In the genomic region with DNA sequence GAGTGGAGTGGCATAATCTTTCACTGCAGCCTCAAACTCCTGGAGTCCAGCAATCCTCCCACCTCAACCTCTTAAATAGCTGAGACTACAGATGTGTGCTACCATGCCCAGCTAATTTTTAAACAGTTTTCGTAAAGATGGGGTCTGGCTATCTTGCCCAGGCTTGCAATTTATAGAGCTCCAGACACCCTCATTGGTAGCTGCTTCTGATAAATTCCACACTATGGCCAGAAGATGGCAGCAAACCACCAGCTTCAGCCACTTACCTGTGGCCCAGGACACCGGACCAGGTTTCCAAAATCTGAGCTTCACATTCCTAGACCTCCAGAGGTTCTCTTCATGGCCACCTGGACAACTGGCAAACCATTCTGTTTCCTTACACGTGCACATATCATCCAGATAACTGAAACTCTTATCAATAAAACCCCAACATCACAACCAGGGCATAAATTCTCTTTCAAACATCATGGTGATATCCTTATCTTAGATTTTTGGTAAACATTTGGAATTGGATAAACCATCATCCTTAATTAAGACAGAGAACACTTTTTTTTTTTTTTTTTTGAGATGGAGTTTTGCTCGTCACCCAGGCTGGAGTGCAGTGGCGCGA, we compare ENCODE assay signal across 8 cellular contexts. TPM values are rescaled to one million over a fixed set of nuclear protein-coding genes. Genes with fewer than 3 reads are reported as not detected.
DNase-seq lines count a peak whose midpoint lies in the region; ATAC-seq and TF ChIP-seq lines count a peak whose summit lies in the region.

No MANE protein-coding gene starts in this region.

- intact Hi-C loops in OCI-LY7 (cut with micrococcal nuclease; ENCODE audit: unreplicated experiment) = loop anchor here (1.0 to 10.0 kb wide), 7 partner anchors 21 to 256 kb away; partner anchors contain the start of gene SLC26A6
- intact Hi-C loops in activated T-helper 1 cell treated with anti-CD3 and anti-CD28 coated beads, Interleukin-12 subunit alpha, Interleukin-12 subunit beta, Interleukin-2, Interleukin-4 antibody, amounts not matched to agents 30 ng/mL and 10 ng/mL and 1 ng/mL, durations not matched to agents 14 hours and 24 hours and 36 hours (cut with micrococcal nuclease) = loop anchor here (1.0 to 10.0 kb wide), 9 partner anchors 35 to 284 kb away; partner anchors contain the start of genes NCKIPSD, SLC26A6, UQCRC1 and ZNF589
- intact Hi-C loops in transverse colon (cut with DNase I; ENCODE audit: low total_unique reads) = loop anchor here (2.0 kb wide), 1 partner anchor 36 kb away; no protein-coding TSS in a partner anchor

- H4K20me1 ChIP-seq in OCI-LY7 (ENCODE audit: insufficient read depth, low read length) = no peaks in the 10 kb centered on the region

- peaks cover 19% of the 10 kb centered on the region for H3K27me3 Mint-ChIP-seq in CD4-positive, CD25-positive, alpha-beta regulatory T cell
- no peaks in the 10 kb centered on the region for H3K27me3 Mint-ChIP-seq in activated T-helper 1 cell treated with anti-CD3 and anti-CD28 coated beads, Interleukin-12 subunit alpha, Interleukin-12 subunit beta, Interleukin-2, Interleukin-4 antibody, amounts not matched to agents 30 ng/mL and 10 ng/mL and 1 ng/mL, durations not matched to agents 14 hours and 24 hours and 36 hours (ENCODE audit: insufficient read depth)
- H3K27me3 Mint-ChIP-seq in osteocyte (ENCODE audit: unreplicated experiment) = peaks cover 3% of the 10 kb centered on the region

- no peaks in the 10 kb centered on the region for H3K27me3 ChIP-seq in CD4-positive, CD25-positive, alpha-beta regulatory T cell (ENCODE audit: control insufficient read depth, insufficient read depth, low read length)
- H3K27me3 ChIP-seq in foreskin keratinocyte = no peaks in the 10 kb centered on the region
- no peaks in the 10 kb centered on the region for H3K27me3 ChIP-seq in transverse colon

- no peak overlapping the region for H3K4me3 ChIP-seq in CD4-positive, CD25-positive, alpha-beta regulatory T cell (ENCODE audit: low read depth, low read length)
- H3K4me3 ChIP-seq in OCI-LY7 (ENCODE audit: low read depth, low read length, poor library complexity, severe bottlenecking) (no peak overlapping the region), transverse colon (no peak overlapping the region)

- WGBS in transverse colon (ENCODE audit: low coverage in 1 of 2), 2 donors = 58% methylated on average over 6 of the region's 6 CpGs; no CpG with 5 or more reads in 1 of the 2 donors

- peaks cover 0 to 4% (median 0%) of the 10 kb centered on the region in 4 donors for H3K4me1 Mint-ChIP-seq in CD4-positive, CD25-positive, alpha-beta regulatory T cell
- no peaks in the 10 kb centered on the region for H3K4me1 Mint-ChIP-seq in activated T-helper 1 cell treated with anti-CD3 and anti-CD28 coated beads, Interleukin-12 subunit alpha, Interleukin-12 subunit beta, Interleukin-2, Interleukin-4 antibody, amounts not matched to agents 30 ng/mL and 10 ng/mL and 1 ng/mL, durations not matched to agents 14 hours and 24 hours and 36 hours (ENCODE audit: low read depth)
- H3K4me1 Mint-ChIP-seq in osteocyte (ENCODE audit: unreplicated experiment) = peaks cover 25% of the 10 kb centered on the region

- ATAC-seq in CD4-positive, CD25-positive, alpha-beta regulatory T cell (ENCODE audit: low read depth in 2 of 2) = peak; percentile 62 to 65
- ATAC-seq in foreskin keratinocyte = peak; percentile 23

- TF ChIP-seq POLR2A in transverse colon (IDR thresholded peaks at IDR 0.05) = no peak

- no peak overlapping the region for H3K4me2 ChIP-seq in OCI-LY7 (ENCODE audit: low read length)

- H3K4me1 ChIP-seq in CD4-positive, CD25-positive, alpha-beta regulatory T cell (ENCODE audit: control insufficient read depth, insufficient read depth, low read length, poor library complexity, severe bottlenecking) = no peaks in the 10 kb centered on the region
- no peaks in the 10 kb centered on the region for H3K4me1 ChIP-seq in OCI-LY7 (ENCODE audit: insufficient read depth, low read length, poor library complexity, severe bottlenecking)
- H3K4me1 ChIP-seq in foreskin keratinocyte = peaks cover 17% of the 10 kb centered on the region
- peaks cover 3 to 16% (median 7%) of the 10 kb centered on the region in 4 donors for H3K4me1 ChIP-seq in transverse colon

- H3K36me3 Mint-ChIP-seq in CD4-positive, CD25-positive, alpha-beta regulatory T cell = no peaks in the 10 kb centered on the region
- H3K36me3 Mint-ChIP-seq in activated T-helper 1 cell treated with anti-CD3 and anti-CD28 coated beads, Interleukin-12 subunit alpha, Interleukin-12 subunit beta, Interleukin-2, Interleukin-4 antibody, amounts not matched to agents 30 ng/mL and 10 ng/mL and 1 ng/mL, durations not matched to agents 14 hours and 24 hours and 36 hours (ENCODE audit: low read depth) = no peaks in the 10 kb centered on the region
- H3K36me3 Mint-ChIP-seq in osteocyte (ENCODE audit: unreplicated experiment) = peaks cover 12% of the 10 kb centered on the region

- TF ChIP-seq EP300 in transverse colon (IDR thresholded peaks at IDR 0.05; ENCODE audit: low read depth) = no peak

- no peaks in the 10 kb centered on the region for H3K9me2 ChIP-seq in OCI-LY7 (ENCODE audit: insufficient read depth, low read length)

- DNase-seq in CD4-positive, CD25-positive, alpha-beta regulatory T cell = peak; percentile 64 to 76 (median 72)
- DNase-seq in HCEC 1CT = peak; percentile 27
- peak; percentile 79 for DNase-seq in OCI-LY7 (ENCODE audit: low spot score)
- peak; percentile 44 for DNase-seq in activated T-helper 1 cell treated with anti-CD3 and anti-CD28 coated beads, Interleukin-12 subunit alpha, Interleukin-12 subunit beta, Interleukin-2, Interleukin-4 antibody, amounts not matched to agents 30 ng/mL and 10 ng/mL and 1 ng/mL, durations not matched to agents 14 hours and 24 hours and 36 hours (ENCODE audit: low spot score)
- DNase-seq in foreskin keratinocyte = peak; percentile 26 to 64
- no peak for DNase-seq in osteocyte (ENCODE audit: extremely low spot score, unreplicated experiment)
- DNase-seq in transverse colon = peak; percentile 68
- no peak for DNase-seq in putamen (ENCODE audit: low spot score)

- no peaks in the 10 kb centered on the region for H3K36me3 ChIP-seq in CD4-positive, CD25-positive, alpha-beta regulatory T cell (ENCODE audit: control insufficient read depth, insufficient read depth, low read length)
- no peaks in the 10 kb centered on the region for H3K36me3 ChIP-seq in OCI-LY7 (ENCODE audit: insufficient read depth, low read length)
- peaks cover 0 to 6% (median 0%) of the 10 kb centered on the region in 4 donors for H3K36me3 ChIP-seq in transverse colon

- H3K79me2 ChIP-seq in OCI-LY7 (ENCODE audit: insufficient read depth, low read depth, low read length) = no peaks in the 10 kb centered on the region

- H3K27ac Mint-ChIP-seq in CD4-positive, CD25-positive, alpha-beta regulatory T cell = no peak overlapping the region
- H3K27ac Mint-ChIP-seq in activated T-helper 1 cell treated with anti-CD3 and anti-CD28 coated beads, Interleukin-12 subunit alpha, Interleukin-12 subunit beta, Interleukin-2, Interleukin-4 antibody, amounts not matched to agents 30 ng/mL and 10 ng/mL and 1 ng/mL, durations not matched to agents 14 hours and 24 hours and 36 hours = no peak overlapping the region
- H3K27ac Mint-ChIP-seq in osteocyte (ENCODE audit: unreplicated experiment) = peak overlapping the region; percentile 84

- CTCF ChIA-PET in OCI-LY7 (lab: Charles Lee; ENCODE audit: unreplicated experiment) = interaction anchor here (0.6 to 2.4 kb wide), 7 partner anchors 33 to 208 kb away, joined by 3 to 31 read pairs (median 3); partner anchors contain the start of genes CCDC51, TMA7 and UQCRC1

- no peak overlapping the region for H2AFZ ChIP-seq in OCI-LY7 (ENCODE audit: low read length)

- no peaks in the 10 kb centered on the region for H3K9me3 ChIP-seq in CD4-positive, CD25-positive, alpha-beta regulatory T cell (ENCODE audit: control insufficient read depth in 2 of 2, low read length in 2 of 2)
- H3K9me3 ChIP-seq in OCI-LY7 (ENCODE audit: low read length) (no peaks in the 10 kb centered on the region), transverse colon (no peaks in the 10 kb centered on the region)

- POLR2A ChIA-PET in OCI-LY7 (lab: Charles Lee) = interaction anchor here (0.6 to 1.3 kb wide), 6 partner anchors 13 to 1154 kb away, joined by 3 to 8 read pairs (median 3); partner anchors contain the start of genes BSN, CCDC51 and TMA7

- H3K9me3 Mint-ChIP-seq in CD4-positive, CD25-positive, alpha-beta regulatory T cell = peaks cover 0 to 1% (median 0%) of the 10 kb centered on the region in 7 donors
- no peaks in the 10 kb centered on the region for H3K9me3 Mint-ChIP-seq in activated T-helper 1 cell treated with anti-CD3 and anti-CD28 coated beads, Interleukin-12 subunit alpha, Interleukin-12 subunit beta, Interleukin-2, Interleukin-4 antibody, amounts not matched to agents 30 ng/mL and 10 ng/mL and 1 ng/mL, durations not matched to agents 14 hours and 24 hours and 36 hours
- no peaks in the 10 kb centered on the region for H3K9me3 Mint-ChIP-seq in osteocyte (ENCODE audit: unreplicated experiment)

- H3K4me3 Mint-ChIP-seq in CD4-positive, CD25-positive, alpha-beta regulatory T cell = no peak overlapping the region
- H3K4me3 Mint-ChIP-seq in activated T-helper 1 cell treated with anti-CD3 and anti-CD28 coated beads, Interleukin-12 subunit alpha, Interleukin-12 subunit beta, Interleukin-2, Interleukin-4 antibody, amounts not matched to agents 30 ng/mL and 10 ng/mL and 1 ng/mL, durations not matched to agents 14 hours and 24 hours and 36 hours = no peak overlapping the region
- no peak overlapping the region for H3K4me3 Mint-ChIP-seq in osteocyte (ENCODE audit: unreplicated experiment)

- H3K27ac ChIP-seq in CD4-positive, CD25-positive, alpha-beta regulatory T cell (ENCODE audit: insufficient read depth, low read length, poor library complexity, severe bottlenecking) = no peak overlapping the region
- H3K27ac ChIP-seq in OCI-LY7 (ENCODE audit: low read depth, low read length, poor library complexity, severe bottlenecking) (no peak overlapping the region), foreskin keratinocyte (no peak overlapping the region), transverse colon (peak overlapping the region; percentile 74 to 88 (median 82))

- in situ Hi-C loops in transverse colon (cut with MboI; ENCODE audit: low pct_ligation_motif_present in 1 of 4, low pct_unique_long_range_greater_than_20kb in 1 of 4, low sequenced_read_pairs in 3 of 4) = loop anchor here in 2 of 4 donors (5.0 to 10.0 kb wide), 2 partner anchors 36 to 126 kb away; no protein-coding TSS in a partner anchor

- peak; percentile 92 for TF ChIP-seq CTCF in OCI-LY7 (conservative IDR thresholded peaks at IDR 0.05; ENCODE audit: low read length)
- TF ChIP-seq CTCF in foreskin keratinocyte (conservative IDR thresholded peaks at IDR 0.05) = peak; percentile 94
- peak; percentile 92 for TF ChIP-seq CTCF in osteocyte (IDR thresholded peaks at IDR 0.05)
- TF ChIP-seq CTCF in transverse colon (IDR thresholded peaks at IDR 0.05) = peak; percentile 81 to 94 (median 83)

- no TSS peak for BruUV-seq in OCI-LY7 (replicated peaks; lab: Mats Ljungman, UMichigan)

RNA-seq across cellular contexts. Expression of gene FBXW12, which starts 28.9 kb away (rescaled TPM):
- not detected for total RNA-seq in CD4-positive, CD25-positive, alpha-beta regulatory T cell
- polyA plus RNA-seq in CD4-positive, CD25-positive, alpha-beta regulatory T cell = not detected
- total RNA-seq in OCI-LY7 (2014; rRNA removed; shearing (Covaris generic)) = 0.28 and 0.50 TPM in 2 replicates
- total RNA-seq in OCI-LY7 (2022) (0.37 and 0.44 TPM in 2 replicates), foreskin keratinocyte (not detected in 2 replicates), osteocyte (not detected in 2 replicates), transverse colon (not detected)
- total RNA-seq in activated T-helper 1 cell treated with anti-CD3 and anti-CD28 coated beads, Interleukin-12 subunit alpha, Interleukin-12 subunit beta, Interleukin-2, Interleukin-4 antibody, amounts not matched to agents 30 ng/mL and 10 ng/mL and 1 ng/mL, durations not matched to agents 14 hours and 24 hours and 36 hours = not detected in 2 replicates
- polyA plus RNA-seq in foreskin keratinocyte = not detected in 2 replicates

RNA-seq across cellular contexts. Expression of gene PLXNB1, which starts 29.0 kb away (rescaled TPM):
- 5.2 TPM for total RNA-seq in CD4-positive, CD25-positive, alpha-beta regulatory T cell
- under 1 TPM in 1 of 4 donors, not detected in 3; 0.07 TPM for polyA plus RNA-seq in CD4-positive, CD25-positive, alpha-beta regulatory T cell
- 4.4 and 14.9 TPM in 2 replicates for total RNA-seq in OCI-LY7 (2014; rRNA removed; shearing (Covaris generic))
- total RNA-seq in OCI-LY7 (2022) = 6.4 and 7.7 TPM in 2 replicates
- total RNA-seq in activated T-helper 1 cell treated with anti-CD3 and anti-CD28 coated beads, Interleukin-12 subunit alpha, Interleukin-12 subunit beta, Interleukin-2, Interleukin-4 antibody, amounts not matched to agents 30 ng/mL and 10 ng/mL and 1 ng/mL, durations not matched to agents 14 hours and 24 hours and 36 hours = 5.7 and 7.0 TPM in 2 replicates
- total RNA-seq in foreskin keratinocyte = 67.8 and 73.4 TPM in 2 replicates
- polyA plus RNA-seq in foreskin keratinocyte = 40.1 and 40.6 TPM in 2 replicates
- 76.7 and 88.2 TPM in 2 replicates for total RNA-seq in osteocyte
- 100 to 1,000 TPM; 129 to 530 (median 245) TPM for total RNA-seq in transverse colon

RNA-seq across cellular contexts. Expression of gene CCDC51, which starts 39.0 kb away (rescaled TPM):
- 4.6 TPM for total RNA-seq in CD4-positive, CD25-positive, alpha-beta regulatory T cell
- polyA plus RNA-seq in CD4-positive, CD25-positive, alpha-beta regulatory T cell = 10 to 100 TPM in 1 of 4 donors, 1 to 10 TPM in 3; 7.1 to 13.7 (median 9.1) TPM
- 22.0 and 23.0 TPM in 2 replicates for total RNA-seq in OCI-LY7 (2014; rRNA removed; shearing (Covaris generic))
- total RNA-seq in OCI-LY7 (2022) (21.2 and 24.9 TPM in 2 replicates), foreskin keratinocyte (30.3 and 31.1 TPM in 2 replicates), osteocyte (11.3 and 11.9 TPM in 2 replicates), transverse colon (10 to 100 TPM in 2 of 4 donors, 1 to 10 TPM in 2; 2.8 to 14.1 (median 8.2) TPM)
- 26.0 and 26.3 TPM in 2 replicates for total RNA-seq in activated T-helper 1 cell treated with anti-CD3 and anti-CD28 coated beads, Interleukin-12 subunit alpha, Interleukin-12 subunit beta, Interleukin-2, Interleukin-4 antibody, amounts not matched to agents 30 ng/mL and 10 ng/mL and 1 ng/mL, durations not matched to agents 14 hours and 24 hours and 36 hours
- 29.5 and 33.2 TPM in 2 replicates for polyA plus RNA-seq in foreskin keratinocyte

RNA-seq across cellular contexts. Expression of gene TMA7, which starts 39.1 kb away (rescaled TPM):
- total RNA-seq in CD4-positive, CD25-positive, alpha-beta regulatory T cell = 248 TPM
- polyA plus RNA-seq in CD4-positive, CD25-positive, alpha-beta regulatory T cell = 100 to 1,000 TPM; 664 to 743 (median 695) TPM
- total RNA-seq in OCI-LY7 (2014; rRNA removed; shearing (Covaris generic)) = 313 and 486 TPM in 2 replicates
- total RNA-seq in OCI-LY7 (2022) (226 and 250 TPM in 2 replicates), foreskin keratinocyte (376 and 417 TPM in 2 replicates), osteocyte (186 and 198 TPM in 2 replicates), transverse colon (100 to 1,000 TPM; 115 to 279 (median 192) TPM)
- total RNA-seq in activated T-helper 1 cell treated with anti-CD3 and anti-CD28 coated beads, Interleukin-12 subunit alpha, Interleukin-12 subunit beta, Interleukin-2, Interleukin-4 antibody, amounts not matched to agents 30 ng/mL and 10 ng/mL and 1 ng/mL, durations not matched to agents 14 hours and 24 hours and 36 hours = 262 and 266 TPM in 2 replicates
- 616 and 663 TPM in 2 replicates for polyA plus RNA-seq in foreskin keratinocyte

RNA-seq across cellular contexts. Expression of gene ATRIP, which starts 45.6 kb away (rescaled TPM):
- 11.5 TPM for total RNA-seq in CD4-positive, CD25-positive, alpha-beta regulatory T cell
- 10 to 100 TPM in 3 of 4 donors, 1 to 10 TPM in 1; 9.6 to 14.7 (median 13.3) TPM for polyA plus RNA-seq in CD4-positive, CD25-positive, alpha-beta regulatory T cell
- total RNA-seq in OCI-LY7 (2014; rRNA removed; shearing (Covaris generic)) = 16.3 and 16.8 TPM in 2 replicates
- total RNA-seq in OCI-LY7 (2022) (20.3 and 24.5 TPM in 2 replicates), foreskin keratinocyte (11.6 and 14.4 TPM in 2 replicates), osteocyte (8.5 and 9.3 TPM in 2 replicates), transverse colon (1 to 10 TPM; 1.8 to 4.4 (median 2.9) TPM)
- total RNA-seq in activated T-helper 1 cell treated with anti-CD3 and anti-CD28 coated beads, Interleukin-12 subunit alpha, Interleukin-12 subunit beta, Interleukin-2, Interleukin-4 antibody, amounts not matched to agents 30 ng/mL and 10 ng/mL and 1 ng/mL, durations not matched to agents 14 hours and 24 hours and 36 hours = 16.5 and 20.5 TPM in 2 replicates
- polyA plus RNA-seq in foreskin keratinocyte = 9.2 and 11.4 TPM in 2 replicates

Comparison
In these comparisons a context has a peak if more than half of its experiments do, and no peak if none do; other contexts are left out.
1. DNase-seq: peak in CD4-positive, CD25-positive, alpha-beta regulatory T cell (3 of 3), HCEC 1CT (single experiment), OCI-LY7 (single experiment), activated T-helper 1 cell treated with anti-CD3 and anti-CD28 coated beads, Interleukin-12 subunit alpha, Interleukin-12 subunit beta, Interleukin-2, Interleukin-4 antibody, amounts not matched to agents 30 ng/mL and 10 ng/mL and 1 ng/mL, durations not matched to agents 14 hours and 24 hours and 36 hours (single experiment), foreskin keratinocyte (2 of 2) and transverse colon (single experiment); none in osteocyte (single experiment) and putamen (single experiment).
2. H3K27ac ChIP-seq: peak in transverse colon (4 of 4); none in CD4-positive, CD25-positive, alpha-beta regulatory T cell (single experiment), OCI-LY7 (single experiment) and foreskin keratinocyte (single experiment).
3. Peak in every context shown above with its lines, with median percentiles within 50 percentile points of each other: CTCF ChIP-seq.